Comparison of ENCODE assay signal across 17 cellular contexts in the genomic region with DNA sequence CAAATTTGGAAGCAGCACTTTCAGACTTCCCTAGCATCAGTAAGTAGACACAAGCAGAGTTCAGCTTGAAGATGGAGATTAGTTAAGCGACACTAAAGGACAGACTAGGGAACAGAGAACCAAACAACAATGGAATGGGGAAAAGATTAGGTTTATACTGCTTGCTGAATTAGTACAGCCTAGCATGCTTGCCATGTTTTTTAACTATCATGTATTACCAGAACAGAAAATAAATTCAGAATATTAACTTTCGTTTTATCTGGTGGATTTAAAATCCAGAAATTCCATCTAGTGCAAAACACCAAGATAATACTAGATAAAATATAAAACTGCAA.
DNase-seq lines count a peak whose midpoint lies in the region; ATAC-seq and TF ChIP-seq lines count a peak whose summit lies in the region.
"Had no signal": no experiment of that assay in that cellular context is flagged by ENCODE, and none has a peak within 500 bp of the region (broad histone marks: within the 10 kb centered on the region; RNA-seq: fewer than 3 reads in every experiment).

No MANE protein-coding gene starts in this region.

- intact Hi-C loops in left colon (cut with DNase I, micrococcal nuclease) (no loop called here), transverse colon (cut with DNase I; ENCODE audit: low total_unique reads) (no loop called here), posterior vena cava (cut with DNase I) (no loop called here)

- H4K20me1 ChIP-seq in GM23338 (replicated peaks; ENCODE audit: insufficient read depth) (no peaks in the 10 kb centered on the region), KMS-11 (ENCODE audit: insufficient read depth) (no peaks in the 10 kb centered on the region)
- H4K20me1 ChIP-seq: BLaER1 had no signal

- TF ChIP-seq CTCF in GM23338 (conservative IDR thresholded peaks at IDR 0.05; ENCODE audit: low read depth in 2 of 2), result no peak
- TF ChIP-seq CTCF in KMS-11 (conservative IDR thresholded peaks at IDR 0.05; ENCODE audit: low read depth, low read length), result no peak
- TF ChIP-seq CTCF in transverse colon (IDR thresholded peaks at IDR 0.05), result no peak

- no peak for DNase-seq in GM23338 (ENCODE audit: low spot score)
- no peak for DNase-seq in left colon
- DNase-seq in transverse colon, result no peak
- no peak for DNase-seq in posterior vena cava (ENCODE audit: low spot score)
- DNase-seq: CD4-positive, alpha-beta T cell; H9; HFFc6; IMR-90; NCI-H1694 treated with DMSO at 0.1 percent for 48 hours; PC-3; RPMI8226; SHP77; T-helper 17 cell had no signal

- H3K9me3 Mint-ChIP-seq in GM23338, result no peaks in the 10 kb centered on the region
- H3K9me3 Mint-ChIP-seq: CD4-positive, alpha-beta T cell; H9 had no signal

- H3K27me3 ChIP-seq in GM23338 (ENCODE audit: insufficient read depth) (no peaks in the 10 kb centered on the region), KMS-11 (ENCODE audit: insufficient read depth, low read depth) (no peaks in the 10 kb centered on the region), transverse colon (no peaks in the 10 kb centered on the region)
- H3K27me3 ChIP-seq: BLaER1 had no signal

- no peaks in the 10 kb centered on the region for H3K27me3 Mint-ChIP-seq in GM23338 (ENCODE audit: insufficient read depth, low read depth, poor library complexity)
- H3K27me3 Mint-ChIP-seq: CD4-positive, alpha-beta T cell; T-helper 17 cell had no signal

- H2AFZ ChIP-seq in GM23338, result 0 out of 2 replicates have a peak overlapping the region, but pooled peaks have one; percentile 5
- H2AFZ ChIP-seq in KMS-11 (ENCODE audit: low read depth), result peak overlapping the region; percentile 44

- H3K27ac ChIP-seq in GM23338 (ENCODE audit: low read depth) (no peak overlapping the region), KMS-11 (peak overlapping the region; percentile 72; the same call in 1 of the 2 replicates), transverse colon (peak overlapping the region; percentile 49 to 64 (median 58))
- H3K27ac ChIP-seq: BLaER1 had no signal

- H3K27ac Mint-ChIP-seq in GM23338, result no peak overlapping the region
- H3K27ac Mint-ChIP-seq: CD4-positive, alpha-beta T cell; H9; HFFc6; T-helper 17 cell had no signal

- H3K4me1 Mint-ChIP-seq in GM23338, result peaks cover 7% of the 10 kb centered on the region
- H3K4me1 Mint-ChIP-seq: T-helper 17 cell had no signal

- H3K4me1 ChIP-seq in GM23338 (ENCODE audit: insufficient read depth) (0 out of 2 replicates have a peak, but pooled peaks cover 5% of the 10 kb centered on the region), KMS-11 (ENCODE audit: low read depth, poor library complexity, severe bottlenecking) (peaks cover 52% of the 10 kb centered on the region), transverse colon (peaks cover 0 to 16% (median 7%) of the 10 kb centered on the region in 4 donors)
- H3K4me1 ChIP-seq: BLaER1 had no signal

- ATAC-seq in GM23338 (no peak), left colon (peak; percentile 61), HG03095 (IDR thresholded peaks at IDR 0.05; ENCODE audit: unreplicated experiment) (no peak), HG03196 (IDR thresholded peaks at IDR 0.05; ENCODE audit: unreplicated experiment) (no peak)
- ATAC-seq: PC-3, T-helper 17 cell had no signal

- H3K79me2 ChIP-seq in GM23338 (replicated peaks; ENCODE audit: insufficient read depth), result no peaks in the 10 kb centered on the region
- H3K79me2 ChIP-seq in KMS-11 (ENCODE audit: insufficient read depth, low read depth), result no peaks in the 10 kb centered on the region

- 47 to 57% methylated on average over 2 of the region's 2 CpGs for WGBS in transverse colon (ENCODE audit: low coverage in 1 of 2), 2 donors

- no peak overlapping the region for H3K4me3 Mint-ChIP-seq in GM23338
- H3K4me3 Mint-ChIP-seq: CD4-positive, alpha-beta T cell; H9; HFFc6; T-helper 17 cell had no signal

- H3K9me3 ChIP-seq in transverse colon, result no peaks in the 10 kb centered on the region
- H3K9me3 ChIP-seq: BLaER1 had no signal

- H3F3A ChIP-seq in GM23338 (replicated peaks; ENCODE audit: low read depth), result no peaks in the 10 kb centered on the region

- H3K4me2 ChIP-seq in GM23338 (no peak overlapping the region), KMS-11 (peak overlapping the region; percentile 64)
- H3K4me2 ChIP-seq: BLaER1 had no signal

- TF ChIP-seq EP300 in transverse colon (IDR thresholded peaks at IDR 0.05; ENCODE audit: low read depth), result no peak

- in situ Hi-C loops in transverse colon (cut with MboI; ENCODE audit: low pct_ligation_motif_present in 1 of 4, low pct_unique_long_range_greater_than_20kb in 1 of 4, low sequenced_read_pairs in 3 of 4), result no loop called here

- no peaks in the 10 kb centered on the region for H3K36me3 Mint-ChIP-seq in GM23338 (ENCODE audit: low read depth)

- no peak overlapping the region for H3K4me3 ChIP-seq in GM23338
- H3K4me3 ChIP-seq in KMS-11 (IDR thresholded peaks at IDR 0.05; ENCODE audit: insufficient read depth, low read depth, low read length), result no peak overlapping the region
- no peak overlapping the region for H3K4me3 ChIP-seq in transverse colon
- H3K4me3 ChIP-seq: BLaER1 had no signal

- H3K9me2 ChIP-seq in GM23338 (ENCODE audit: insufficient read depth), result no peaks in the 10 kb centered on the region

- no peak overlapping the region for H3K9ac ChIP-seq in KMS-11
- H3K9ac ChIP-seq: BLaER1 had no signal

- H3K36me3 ChIP-seq in GM23338 (ENCODE audit: insufficient read depth), result no peaks in the 10 kb centered on the region
- H3K36me3 ChIP-seq in KMS-11 (ENCODE audit: insufficient read depth), result no peaks in the 10 kb centered on the region
- no peaks in the 10 kb centered on the region for H3K36me3 ChIP-seq in transverse colon
- H3K36me3 ChIP-seq: BLaER1 had no signal

- TF ChIP-seq POLR2A in transverse colon (IDR thresholded peaks at IDR 0.05), result no peak

TF ChIP-seq in GM23338, 12 proteins besides CTCF, POLR2A, EP300 and RAD21 (continues in another document):
- TF ChIP-seq, protein P1, sequence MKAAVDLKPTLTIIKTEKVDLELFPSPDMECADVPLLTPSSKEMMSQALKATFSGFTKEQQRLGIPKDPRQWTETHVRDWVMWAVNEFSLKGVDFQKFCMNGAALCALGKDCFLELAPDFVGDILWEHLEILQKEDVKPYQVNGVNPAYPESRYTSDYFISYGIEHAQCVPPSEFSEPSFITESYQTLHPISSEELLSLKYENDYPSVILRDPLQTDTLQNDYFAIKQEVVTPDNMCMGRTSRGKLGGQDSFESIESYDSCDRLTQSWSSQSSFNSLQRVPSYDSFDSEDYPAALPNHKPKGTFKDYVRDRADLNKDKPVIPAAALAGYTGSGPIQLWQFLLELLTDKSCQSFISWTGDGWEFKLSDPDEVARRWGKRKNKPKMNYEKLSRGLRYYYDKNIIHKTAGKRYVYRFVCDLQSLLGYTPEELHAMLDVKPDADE (IDR thresholded peaks at IDR 0.05), result no peak
- TF ChIP-seq ZNF114 (CRISPR knock-in tag; IDR thresholded peaks at IDR 0.05) (no peak), POLR2AphosphoS5 (IDR thresholded peaks at IDR 0.05; ENCODE audit: low read depth) (no peak), CREB1 (CRISPR knock-in tag; IDR thresholded peaks at IDR 0.05; ENCODE audit: low read depth) (no peak), EZH2 (IDR thresholded peaks at IDR 0.05; ENCODE audit: low read depth, unreplicated experiment) (no peak), EZH2phosphoT487 (IDR thresholded peaks at IDR 0.05; ENCODE audit: unreplicated experiment) (no peak), NANOG (IDR thresholded peaks at IDR 0.05; ENCODE audit: borderline replicate concordance) (no peak), JUNB (IDR thresholded peaks at IDR 0.05; ENCODE audit: unreplicated experiment) (no peak), STAT1 (IDR thresholded peaks at IDR 0.05; ENCODE audit: unreplicated experiment) (no peak), REST (IDR thresholded peaks at IDR 0.05; ENCODE audit: unreplicated experiment) (no peak), ZNF331 (CRISPR knock-in tag; IDR thresholded peaks at IDR 0.05; ENCODE audit: low read depth) (no peak)
